ENCODE assay signal across 23 cellular contexts in the genomic region with DNA sequence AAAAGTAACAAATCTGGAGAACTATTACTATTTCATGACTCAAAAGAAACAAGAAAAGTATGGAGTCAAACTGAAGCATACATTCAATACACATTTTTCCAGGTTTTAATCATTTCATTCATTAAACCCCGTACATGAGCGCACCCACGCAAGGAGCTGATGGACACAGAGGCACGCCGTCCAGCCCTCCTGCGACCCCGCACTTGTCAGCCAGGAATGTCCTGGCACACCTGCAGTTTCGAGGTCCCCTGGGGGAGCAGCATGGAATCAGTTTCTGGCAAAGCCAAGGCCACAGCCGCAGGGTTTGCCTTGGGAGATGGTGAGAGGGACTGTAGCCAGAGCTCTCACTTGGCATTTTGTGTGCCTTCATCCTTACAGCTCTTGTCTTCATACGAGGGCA. TPM values are rescaled to one million over a fixed set of nuclear protein-coding genes. Genes with fewer than 3 reads are reported as not detected.
DNase-seq lines count a peak whose midpoint lies in the region; ATAC-seq and TF ChIP-seq lines count a peak whose summit lies in the region.
"Had no signal": no experiment of that assay in that cellular context is flagged by ENCODE, and none has a peak within 500 bp of the region (broad histone marks: within the 10 kb centered on the region; RNA-seq: fewer than 3 reads in every experiment).

No MANE protein-coding gene starts in this region.

- H3K4me3 Mint-ChIP-seq in activated CD4-positive, alpha-beta T cell treated with anti-CD3 and anti-CD28 coated beads, Interleukin-2, amount 10 ng/mL, durations not matched to agents 24 days and 14 days: no peak overlapping the region
- peak overlapping the region; percentile 53 for H3K4me3 Mint-ChIP-seq in HFFc6
- peak overlapping the region; percentile 4 for H3K4me3 Mint-ChIP-seq in stimulated activated memory B cell treated with anti-CD40 and anti-IgM and Interleukin-4, amounts not matched to agents 10 μg/mL and 1 μg/mL and 100 μg/mL, for 72 hours
- no peak overlapping the region for H3K4me3 Mint-ChIP-seq in immature natural killer cell
- H3K4me3 Mint-ChIP-seq: activated naive CD8-positive, alpha-beta T cell treated with anti-CD3 and anti-CD28 coated beads, Interleukin-2, amount 10 ng/mL, durations not matched to agents 7 days and 5 days; natural killer cell; T-helper 2 cell treated with Interferon-gamma antibody and Interleukin-4, amounts not matched to agents 5 μg/mL and 100 μg/mL, for 36 hours had no signal

- ATAC-seq in left lung: no peak
- ATAC-seq in stimulated activated memory B cell treated with anti-CD40 and anti-IgM and Interleukin-4, amounts not matched to agents 10 μg/mL and 1 μg/mL and 100 μg/mL, for 72 hours: no peak
- ATAC-seq: natural killer cell had no signal

- in situ Hi-C loops in GM13976 (cut with MboI; ENCODE audit: low sequenced_read_pairs, unreplicated experiment): no loop called here

- H3K4me3 ChIP-seq in left lung: no peak overlapping the region
- H3K4me3 ChIP-seq: esophagus squamous epithelium, tibial artery had no signal

- no peaks in the 10 kb centered on the region for H3K9me3 Mint-ChIP-seq in activated CD4-positive, alpha-beta T cell treated with anti-CD3 and anti-CD28 coated beads, Interleukin-2, amount 10 ng/mL, durations not matched to agents 24 days and 14 days
- no peaks in the 10 kb centered on the region for H3K9me3 Mint-ChIP-seq in HFFc6
- H3K9me3 Mint-ChIP-seq in stimulated activated memory B cell treated with anti-CD40 and anti-IgM and Interleukin-4, amounts not matched to agents 10 μg/mL and 1 μg/mL and 100 μg/mL, for 72 hours: no peaks in the 10 kb centered on the region
- H3K9me3 Mint-ChIP-seq in immature natural killer cell: no peaks in the 10 kb centered on the region
- H3K9me3 Mint-ChIP-seq: activated naive CD8-positive, alpha-beta T cell treated with anti-CD3 and anti-CD28 coated beads, Interleukin-2, amount 10 ng/mL, durations not matched to agents 7 days and 5 days; activated T-helper 17 cell treated with anti-CD3 and anti-CD28 coated beads, Interleukin-2, amount 50 U/mL, for 72 hours; natural killer cell; T-helper 2 cell treated with Interferon-gamma antibody and Interleukin-4, amounts not matched to agents 5 μg/mL and 100 μg/mL, for 36 hours had no signal

- H3K27me3 Mint-ChIP-seq in activated CD4-positive, alpha-beta T cell treated with anti-CD3 and anti-CD28 coated beads, Interleukin-2, amount 10 ng/mL, durations not matched to agents 24 days and 14 days: peaks cover 2% of the 10 kb centered on the region
- H3K27me3 Mint-ChIP-seq in HFFc6 (ENCODE audit: insufficient read depth): peaks cover 1% of the 10 kb centered on the region
- H3K27me3 Mint-ChIP-seq in stimulated activated memory B cell treated with anti-CD40 and anti-IgM and Interleukin-4, amounts not matched to agents 10 μg/mL and 1 μg/mL and 100 μg/mL, for 72 hours: no peaks in the 10 kb centered on the region
- H3K27me3 Mint-ChIP-seq in immature natural killer cell (ENCODE audit: low read depth in 3 of 3): peaks cover 2 to 8% (median 3%) of the 10 kb centered on the region in 3 donors
- H3K27me3 Mint-ChIP-seq: activated naive CD8-positive, alpha-beta T cell treated with anti-CD3 and anti-CD28 coated beads, Interleukin-2, amount 10 ng/mL, durations not matched to agents 7 days and 5 days had no signal

- no peak for DNase-seq in activated CD4-positive, alpha-beta T cell treated with anti-CD3 and anti-CD28 coated beads, Interleukin-2, amount 10 ng/mL, durations not matched to agents 24 days and 14 days
- no peak for DNase-seq in activated CD4-positive, alpha-beta T cell treated with anti-CD3 and anti-CD28 coated beads for 48 hours
- DNase-seq in HFFc6: no peak
- peak in 1 of 2 donors; percentile 67 for DNase-seq in left lung
- no peak for DNase-seq in GM13976 (ENCODE audit: low spot score)
- no peak for DNase-seq in immature natural killer cell
- DNase-seq in pons (ENCODE audit: low spot score): no peak
- DNase-seq: activated naive CD8-positive, alpha-beta T cell treated with anti-CD3 and anti-CD28 coated beads, Interleukin-2, amount 10 ng/mL, durations not matched to agents 7 days and 5 days; effector memory CD4-positive, alpha-beta T cell; esophagus squamous epithelium; kidney glomerular epithelial cell; natural killer cell; NCI-H2107; SK-N-SH; stimulated activated CD4-positive, alpha-beta T cell treated with anti-CD3 and anti-CD28 coated beads, Interleukin-2, amount 100 ng/mL, for 24 hours; stimulated activated naive CD4-positive, alpha-beta T cell; WERI-Rb-1 had no signal

- peaks cover 16 to 35% of the 10 kb centered on the region in 2 donors for H3K4me1 ChIP-seq in left lung

- H3K27me3 ChIP-seq in left lung: no peaks in the 10 kb centered on the region
- H3K27me3 ChIP-seq: esophagus squamous epithelium, tibial artery had no signal

- H3K27ac ChIP-seq in left lung: peak overlapping the region; percentile 67 to 70
- H3K27ac ChIP-seq: HL-60, tibial artery, WERI-Rb-1 had no signal

- no peaks in the 10 kb centered on the region for H3K36me3 Mint-ChIP-seq in activated CD4-positive, alpha-beta T cell treated with anti-CD3 and anti-CD28 coated beads, Interleukin-2, amount 10 ng/mL, durations not matched to agents 24 days and 14 days (ENCODE audit: low read depth)
- H3K36me3 Mint-ChIP-seq in HFFc6 (ENCODE audit: low read depth): no peaks in the 10 kb centered on the region
- H3K36me3 Mint-ChIP-seq in stimulated activated memory B cell treated with anti-CD40 and anti-IgM and Interleukin-4, amounts not matched to agents 10 μg/mL and 1 μg/mL and 100 μg/mL, for 72 hours: no peaks in the 10 kb centered on the region
- H3K36me3 Mint-ChIP-seq in immature natural killer cell: peaks cover 0 to 18% (median 2%) of the 10 kb centered on the region in 3 donors
- H3K36me3 Mint-ChIP-seq: activated naive CD8-positive, alpha-beta T cell treated with anti-CD3 and anti-CD28 coated beads, Interleukin-2, amount 10 ng/mL, durations not matched to agents 7 days and 5 days; natural killer cell had no signal

- H3K27ac Mint-ChIP-seq in activated CD4-positive, alpha-beta T cell treated with anti-CD3 and anti-CD28 coated beads, Interleukin-2, amount 10 ng/mL, durations not matched to agents 24 days and 14 days: peak overlapping the region; percentile 30
- H3K27ac Mint-ChIP-seq in HFFc6 (no peak overlapping the region), immature natural killer cell (no peak overlapping the region)
- H3K27ac Mint-ChIP-seq in stimulated activated memory B cell treated with anti-CD40 and anti-IgM and Interleukin-4, amounts not matched to agents 10 μg/mL and 1 μg/mL and 100 μg/mL, for 72 hours: peak overlapping the region; percentile 43
- H3K27ac Mint-ChIP-seq: activated naive CD8-positive, alpha-beta T cell treated with anti-CD3 and anti-CD28 coated beads, Interleukin-2, amount 10 ng/mL, durations not matched to agents 7 days and 5 days; T-helper 2 cell treated with Interferon-gamma antibody and Interleukin-4, amounts not matched to agents 5 μg/mL and 100 μg/mL, for 36 hours had no signal

- peaks cover 20% of the 10 kb centered on the region for H3K4me1 Mint-ChIP-seq in activated CD4-positive, alpha-beta T cell treated with anti-CD3 and anti-CD28 coated beads, Interleukin-2, amount 10 ng/mL, durations not matched to agents 24 days and 14 days
- H3K4me1 Mint-ChIP-seq in HFFc6 (ENCODE audit: low read depth): peaks cover 21% of the 10 kb centered on the region
- H3K4me1 Mint-ChIP-seq in stimulated activated memory B cell treated with anti-CD40 and anti-IgM and Interleukin-4, amounts not matched to agents 10 μg/mL and 1 μg/mL and 100 μg/mL, for 72 hours: peaks cover 18% of the 10 kb centered on the region
- H3K4me1 Mint-ChIP-seq in immature natural killer cell: peaks cover 0 to 4% of the 10 kb centered on the region in 2 donors

- H3K36me3 ChIP-seq in left lung: no peaks in the 10 kb centered on the region
- H3K36me3 ChIP-seq: esophagus squamous epithelium, WERI-Rb-1 had no signal

- TF ChIP-seq CTCF in HFFc6 (IDR thresholded peaks at IDR 0.05) (no peak), left lung (IDR thresholded peaks at IDR 0.05) (no peak), GM13976 (IDR thresholded peaks at IDR 0.05; ENCODE audit: borderline replicate concordance, control extremely low read depth, extremely low read depth, insufficient read depth, missing control alignments) (no peak)

- no peaks in the 10 kb centered on the region for H3K9me3 ChIP-seq in left lung
- H3K9me3 ChIP-seq: esophagus squamous epithelium, SK-N-SH, tibial artery had no signal

- intact Hi-C loops in activated CD4-positive, alpha-beta T cell treated with anti-CD3 and anti-CD28 coated beads, Interleukin-2, amount 10 ng/mL, durations not matched to agents 24 days and 14 days (cut with micrococcal nuclease): no loop called here
- intact Hi-C loops in left lung (cut with DNase I): no loop called here

RNA-seq across cellular contexts. Expression of a gene that starts 12.8 kb away (rescaled TPM):
- 1.6 and 2.4 TPM in 2 replicates for total RNA-seq in activated CD4-positive, alpha-beta T cell treated with anti-CD3 and anti-CD28 coated beads, Interleukin-2, amount 10 ng/mL, durations not matched to agents 24 days and 14 days
- total RNA-seq in HFFc6 (2021; fragmentation: NEBNext Ultra II Directional; extraction: Animal tissue kit (Norgen Biotek cat#: 25700)): 1 to 10 TPM; 1.3 to 2.0 (median 1.6) TPM
- 10 to 100 TPM; 10.6 to 19.0 TPM for total RNA-seq in left lung
- polyA plus RNA-seq in immature natural killer cell: 1 to 10 TPM in 2 of 3 donors, not detected in 1; 1.4 to 2.3 TPM
- total RNA-seq: NCI-H460 had no signal
- polyA plus RNA-seq: SK-N-SH had no signal

Comparison
In these comparisons a context has a peak if more than half of its experiments do, and no peak if none do; other contexts are left out.
1. H3K27ac Mint-ChIP-seq: peak in activated CD4-positive, alpha-beta T cell treated with anti-CD3 and anti-CD28 coated beads, Interleukin-2, amount 10 ng/mL, durations not matched to agents 24 days and 14 days (single experiment) and stimulated activated memory B cell treated with anti-CD40 and anti-IgM and Interleukin-4, amounts not matched to agents 10 μg/mL and 1 μg/mL and 100 μg/mL, for 72 hours (single experiment); none in HFFc6 (single experiment) and immature natural killer cell (0 of 6).
2. H3K4me3 Mint-ChIP-seq: peak in HFFc6 (single experiment) and stimulated activated memory B cell treated with anti-CD40 and anti-IgM and Interleukin-4, amounts not matched to agents 10 μg/mL and 1 μg/mL and 100 μg/mL, for 72 hours (single experiment); none in activated CD4-positive, alpha-beta T cell treated with anti-CD3 and anti-CD28 coated beads, Interleukin-2, amount 10 ng/mL, durations not matched to agents 24 days and 14 days (single experiment) and immature natural killer cell (0 of 5).